In genomic region chr1:32813941-32814739, GRCh38 we compare ENCODE assay signal across 10 cellular contexts. TPM values are rescaled to one million over a fixed set of nuclear protein-coding genes. Genes with fewer than 3 reads are reported as not detected.
DNase-seq lines count a peak whose midpoint lies in the region; ATAC-seq, FAIRE-seq and TF ChIP-seq lines count a peak whose summit lies in the region.
"Had no signal": no experiment of that assay in that cellular context is flagged by ENCODE, and none has a peak within 500 bp of the region (broad histone marks: within the 10 kb centered on the region; RNA-seq: fewer than 3 reads in every experiment).

No MANE protein-coding gene starts in this region.

- H3K9me3 ChIP-seq in DND-41 (ENCODE audit: insufficient read depth, low read length, severe bottlenecking) (no peaks in the 10 kb centered on the region), GM12878 (replicated peaks; ENCODE audit: control insufficient read depth, insufficient read depth, low read length) (no peaks in the 10 kb centered on the region; the same call in 2 of the 3 replicates)

- peak overlapping the region; percentile 2 for H3K27ac Mint-ChIP-seq in mesothelial cell of epicardium

- H2AFZ ChIP-seq in DND-41 (ENCODE audit: low read depth, low read length) (no peak overlapping the region), GM12878 (ENCODE audit: control insufficient read depth, low read depth, low read length) (no peak overlapping the region)

- H3K36me3 ChIP-seq in DND-41 (ENCODE audit: insufficient read depth, low read length) (peaks cover 68% of the 10 kb centered on the region), GM12878 (ENCODE audit: control insufficient read depth in 2 of 2, insufficient read depth in 2 of 2, low read length in 1 of 2) (peaks cover 7 to 12% of the 10 kb centered on the region in 2 experiments; a peak in 3 of 4 replicates)

- H3K36me3 Mint-ChIP-seq in mesothelial cell of epicardium = peaks cover 8% of the 10 kb centered on the region

- TF ChIP-seq EP300 in GM12878 (IDR thresholded peaks at IDR 0.05; ENCODE audit: borderline replicate concordance in 1 of 2, control insufficient read depth in 1 of 2, low read depth in 2 of 2, low read length in 2 of 2) = no peak

- H3K79me2 ChIP-seq in DND-41 (ENCODE audit: insufficient read depth, low read length) (peaks cover 97% of the 10 kb centered on the region), GM12878 (ENCODE audit: control insufficient read depth, insufficient read depth, low read length) (peaks cover 86% of the 10 kb centered on the region)

- no peak for ATAC-seq in DND-41 (ENCODE audit: insufficient read depth, low read depth)
- ATAC-seq in GM12878 = no peak

- TF ChIP-seq CTCF in DND-41 (IDR thresholded peaks at IDR 0.05; ENCODE audit: borderline replicate concordance, extremely low read depth, low read length, poor library complexity, severe bottlenecking) = no peak
- TF ChIP-seq CTCF in GM12878 (IDR thresholded peaks at IDR 0.05 in 2 of 3, conservative IDR thresholded peaks at IDR 0.05 in 1 of 3; ENCODE audit: control insufficient read depth in 2 of 3, extremely low read depth in 1 of 3, insufficient read depth in 1 of 3, low read depth in 3 of 3, low read length in 3 of 3) = no peak
- TF ChIP-seq CTCF in mesothelial cell of epicardium (IDR thresholded peaks at IDR 0.05; ENCODE audit: unreplicated experiment) = no peak

- BruUV-seq in GM12878 (replicated peaks; lab: Mats Ljungman, UMichigan) = no TSS peak

- RAD21 ChIA-PET in GM12878 (lab: Charles Lee; ENCODE audit: unreplicated experiment) = interaction anchor here (1.5 kb wide), 1 partner anchor 9 kb away, joined by 4 read pairs; no protein-coding TSS in a partner anchor

- H3K27me3 Mint-ChIP-seq in mesothelial cell of epicardium (ENCODE audit: low read depth) = no peaks in the 10 kb centered on the region

- POLR2A ChIA-PET in GM12878 (lab: Charles Lee) = interaction anchor here (1.3 kb wide), 1 partner anchor 61 kb away, joined by 5 read pairs; no protein-coding TSS in a partner anchor

- intact Hi-C loops in GM12878 (cut with micrococcal nuclease; ENCODE audit: unreplicated experiment) = no loop called here

- H3K27me3 ChIP-seq in DND-41 (ENCODE audit: insufficient read depth, low read length, poor library complexity) (no peaks in the 10 kb centered on the region), GM12878 (replicated peaks in 1 of 2; ENCODE audit: control insufficient read depth in 2 of 2, insufficient read depth in 2 of 2, low read length in 1 of 2) (no peaks in the 10 kb centered on the region)

- in situ Hi-C loops in GM12878 (cut with MboI) = no loop called here

- H3K9ac ChIP-seq in DND-41 (ENCODE audit: low read depth, low read length) (peak overlapping the region; percentile 99; the same call in 1 of the 2 replicates), GM12878 (ENCODE audit: control insufficient read depth, insufficient read depth, low read length) (no peak overlapping the region)

- peaks cover 61% of the 10 kb centered on the region for H3K4me1 Mint-ChIP-seq in mesothelial cell of epicardium

- SMC1A ChIA-PET in GM12878 (lab: Charles Lee; ENCODE audit: uncharacterized antibody, unreplicated experiment) = interaction anchor here (1.0 to 1.2 kb wide), 2 partner anchors 9 to 21 kb away, joined by 3 read pairs; no protein-coding TSS in a partner anchor

- H3K4me2 ChIP-seq in DND-41 (ENCODE audit: insufficient read depth, low read length) (peak overlapping the region; percentile 81; the same call in 1 of the 2 replicates), GM12878 (ENCODE audit: control insufficient read depth, insufficient read depth) (peak overlapping the region; percentile 49)

- FAIRE-seq in GM12878 (lab: Jason Lieb, UNC) = no peak

- no peaks in the 10 kb centered on the region for H3K9me3 Mint-ChIP-seq in mesothelial cell of epicardium

- H3K4me3 Mint-ChIP-seq in mesothelial cell of epicardium = no peak overlapping the region

- H3K4me3 ChIP-seq in DND-41 (ENCODE audit: low read depth in 1 of 2, low read length in 2 of 2) (peak overlapping the region in 1 of 2 experiments; percentile 65; a peak in 2 of 4 replicates), GM12878 (peak overlapping the region; percentile 90)

- H3K27ac ChIP-seq in DND-41 (ENCODE audit: low read length) = no peak overlapping the region
- no peak overlapping the region for H3K27ac ChIP-seq in GM12878 (ENCODE audit: control insufficient read depth, insufficient read depth)

- CTCF ChIA-PET in GM12878 (lab: Yijun Ruan, JAX) = interaction anchor here (1.3 kb wide), 2 partner anchors 57 to 61 kb away, joined by 4 to 5 read pairs; no protein-coding TSS in a partner anchor

- TF ChIP-seq RAD21 in GM12878 (IDR thresholded peaks at IDR 0.05; ENCODE audit: insufficient read depth, low read depth, low read length) = no peak

- H4K20me1 ChIP-seq in DND-41 (ENCODE audit: insufficient read depth, low read length) (peaks cover 55% of the 10 kb centered on the region), GM12878 (ENCODE audit: control insufficient read depth, insufficient read depth) (peaks cover 4% of the 10 kb centered on the region)

- no peak for TF ChIP-seq POLR2A in GM12878 (IDR thresholded peaks at IDR 0.05; ENCODE audit: low read depth, low read length)

- no peak for DNase-seq in DND-41
- peak; percentile 59 for DNase-seq in LHCN-M2 (ENCODE audit: low read depth)
- no peak for DNase-seq in GM12878 (ENCODE audit: low read depth, low spot score)
- no peak for DNase-seq in mesothelial cell of epicardium (ENCODE audit: low spot score in 2 of 2, unreplicated experiment in 2 of 2)
- no peak for DNase-seq in GF-D8 (lab: John Stamatoyannopoulos, UW)
- DNase-seq in NCI-H1092 treated with DMSO at 0.1 percent for 48 hours (lab: John Stamatoyannopoulos, UW) = no peak
- DNase-seq in CD1c-positive myeloid dendritic cell (ENCODE audit: extremely low spot score) = no peak
- no peak for DNase-seq in stimulated activated CD4-positive, alpha-beta T cell treated with anti-CD3 and anti-CD28 coated beads, Interleukin-4, amount 100 ng/mL, for 1 hour
- DNase-seq: NCI-H2107; stimulated activated CD4-positive, alpha-beta T cell treated with anti-CD3 and anti-CD28 coated beads, Interleukin-4, amount 100 ng/mL, for 4 hours had no signal

- WGBS in GM12878 (ENCODE audit: insufficient coverage, insufficient replicate concordance, low lambda C conversion rate, missing lambda C conversion rate) = 98% methylated on average over 11 of the region's 11 CpGs

- peaks cover 51% of the 10 kb centered on the region for H3K4me1 ChIP-seq in DND-41 (ENCODE audit: insufficient read depth, low read length)
- H3K4me1 ChIP-seq in GM12878 (ENCODE audit: control insufficient read depth, insufficient read depth, low read length) = peaks cover 9% of the 10 kb centered on the region; the same call in 1 of the 2 replicates

RNA-seq across cellular contexts. Expression of gene YARS1, which starts 3.0 kb away (rescaled TPM):
- total RNA-seq in LHCN-M2 (2014; rRNA removed) (57.8 and 64.5 TPM in 2 replicates), GM12878 (2014; rRNA removed) (169 and 170 TPM in 2 replicates), GM12878 (2014; rRNA removed; fragmentation: Illumina TruSeq; extraction: Trizol) (113 TPM in 2 replicates), GM12878 (2021) (158 and 159 TPM in 2 replicates), mesothelial cell of epicardium (101 to 105 TPM (median 101 TPM) in 3 replicates)
- 62.6 TPM for polyA plus RNA-seq in LHCN-M2 (2012)
- 140 and 147 TPM in 2 replicates for total RNA-seq in GM12878 (2013; cell fraction: nucleolus; rRNA removed)
- 150 TPM for polyA plus RNA-seq in GM12878 (2011; ENCODE audit: low read depth)
- polyA plus RNA-seq in GM12878 (2011; rRNA removed) (82.0 and 85.6 TPM in 2 replicates), GM12878 (2014; fragmentation: Illumina TruSeq; extraction: Trizol) (179 and 220 TPM in 2 replicates), GM12878 (2014; fragmentation: Nextera tagmentation; extraction: Ambion mirVana) (10 to 100 TPM; 39.9 to 66.4 TPM), GM12878 (2014; rRNA removed) (112 and 129 TPM in 2 replicates), GM12878 (2016; fragmentation: Nextera tagmentation; extraction: Ambion mirVana) (100 to 1,000 TPM; 193 to 202 TPM)
- 64.5 and 86.8 TPM in 2 replicates for polyA plus RNA-seq in GM12878 (2011; cell fraction: cytosol; rRNA removed)
- polyA plus RNA-seq in GM12878 (2011; cell fraction: nucleus; rRNA removed) = 113 and 117 TPM in 2 replicates
- 119 and 138 TPM in 2 replicates for polyA plus RNA-seq in GM12878 (2012)
- 92.7 and 110 TPM in 2 replicates for polyA minus RNA-seq in GM12878 (2011; rRNA and poly(A)+ RNA removed)
- polyA minus RNA-seq in GM12878 (2011; cell fraction: cytosol; rRNA and poly(A)+ RNA removed) = 45.7 and 53.5 TPM in 2 replicates
- polyA minus RNA-seq in GM12878 (2011; cell fraction: nucleus; rRNA and poly(A)+ RNA removed) = 34.2 and 41.5 TPM in 2 replicates

RNA-seq across cellular contexts. Expression of gene S100PBP, which starts 3.3 kb away (rescaled TPM):
- total RNA-seq in LHCN-M2 (2014; rRNA removed) (33.7 and 41.0 TPM in 2 replicates), GM12878 (2014; rRNA removed) (40.7 and 49.1 TPM in 2 replicates), GM12878 (2014; rRNA removed; fragmentation: Illumina TruSeq; extraction: Trizol) (50.5 and 59.0 TPM in 2 replicates), GM12878 (2021) (55.7 and 56.5 TPM in 2 replicates), mesothelial cell of epicardium (61.8 to 66.8 TPM (median 62.1 TPM) in 3 replicates)
- 12.1 TPM for polyA plus RNA-seq in LHCN-M2 (2012)
- total RNA-seq in GM12878 (2013; cell fraction: nucleolus; rRNA removed) = 576 and 594 TPM in 2 replicates
- polyA plus RNA-seq in GM12878 (2011; ENCODE audit: low read depth) = 19.4 TPM
- polyA plus RNA-seq in GM12878 (2011; rRNA removed) (98.3 and 138 TPM in 2 replicates), GM12878 (2014; fragmentation: Illumina TruSeq; extraction: Trizol) (40.4 and 51.5 TPM in 2 replicates), GM12878 (2014; fragmentation: Nextera tagmentation; extraction: Ambion mirVana) (10 to 100 TPM; 17.0 to 19.1 TPM), GM12878 (2014; rRNA removed) (38.3 and 45.2 TPM in 2 replicates), GM12878 (2016; fragmentation: Nextera tagmentation; extraction: Ambion mirVana) (10 to 100 TPM; 34.6 to 38.8 TPM)
- polyA plus RNA-seq in GM12878 (2011; cell fraction: cytosol; rRNA removed) = 38.8 and 40.0 TPM in 2 replicates
- polyA plus RNA-seq in GM12878 (2011; cell fraction: nucleus; rRNA removed) = 99.7 and 103 TPM in 2 replicates
- polyA plus RNA-seq in GM12878 (2012) = 25.9 and 33.0 TPM in 2 replicates
- 70.4 and 80.5 TPM in 2 replicates for polyA minus RNA-seq in GM12878 (2011; rRNA and poly(A)+ RNA removed)
- 21.6 and 38.6 TPM in 2 replicates for polyA minus RNA-seq in GM12878 (2011; cell fraction: cytosol; rRNA and poly(A)+ RNA removed)
- polyA minus RNA-seq in GM12878 (2011; cell fraction: nucleus; rRNA and poly(A)+ RNA removed) = 43.3 and 65.3 TPM in 2 replicates

RNA-seq across cellular contexts. Expression of gene FNDC5, which starts 56.6 kb away (rescaled TPM):
- total RNA-seq in LHCN-M2 (2014; rRNA removed) (8.7 and 28.5 TPM in 2 replicates), GM12878 (2014; rRNA removed) (not detected in 2 replicates), GM12878 (2014; rRNA removed; fragmentation: Illumina TruSeq; extraction: Trizol) (not detected in 2 replicates), GM12878 (2021) (not detected in 2 replicates), mesothelial cell of epicardium (162 to 165 TPM (median 164 TPM) in 3 replicates)
- polyA plus RNA-seq in LHCN-M2 (2012) = 18.5 TPM
- total RNA-seq in GM12878 (2013; cell fraction: nucleolus; rRNA removed) = not detected in 2 replicates
- polyA plus RNA-seq in GM12878 (2011; ENCODE audit: low read depth) = 0.35 TPM
- polyA plus RNA-seq in GM12878 (2011; rRNA removed) (0.23 and 0.36 TPM in 2 replicates), GM12878 (2014; fragmentation: Illumina TruSeq; extraction: Trizol) (0.01 TPM in 1 of 2 replicates, not detected in the other), GM12878 (2014; fragmentation: Nextera tagmentation; extraction: Ambion mirVana) (under 1 TPM; 0.14 to 0.26 TPM), GM12878 (2014; rRNA removed) (not detected in 2 replicates), GM12878 (2016; fragmentation: Nextera tagmentation; extraction: Ambion mirVana) (under 1 TPM; 0.11 to 0.29 TPM)
- 0.05 TPM in 1 of 2 replicates, not detected in the other for polyA plus RNA-seq in GM12878 (2011; cell fraction: cytosol; rRNA removed)
- polyA plus RNA-seq in GM12878 (2011; cell fraction: nucleus; rRNA removed) = 1.3 and 1.6 TPM in 2 replicates
- 0.39 and 0.55 TPM in 2 replicates for polyA plus RNA-seq in GM12878 (2012)
- polyA minus RNA-seq in GM12878 (2011; rRNA and poly(A)+ RNA removed) = 0.10 TPM in 1 of 2 replicates, not detected in the other
- not detected in 2 replicates for polyA minus RNA-seq in GM12878 (2011; cell fraction: cytosol; rRNA and poly(A)+ RNA removed)
- polyA minus RNA-seq in GM12878 (2011; cell fraction: nucleus; rRNA and poly(A)+ RNA removed) = not detected in 2 replicates
